Comparison of ENCODE assay signal across 9 cellular contexts in the genomic region with DNA sequence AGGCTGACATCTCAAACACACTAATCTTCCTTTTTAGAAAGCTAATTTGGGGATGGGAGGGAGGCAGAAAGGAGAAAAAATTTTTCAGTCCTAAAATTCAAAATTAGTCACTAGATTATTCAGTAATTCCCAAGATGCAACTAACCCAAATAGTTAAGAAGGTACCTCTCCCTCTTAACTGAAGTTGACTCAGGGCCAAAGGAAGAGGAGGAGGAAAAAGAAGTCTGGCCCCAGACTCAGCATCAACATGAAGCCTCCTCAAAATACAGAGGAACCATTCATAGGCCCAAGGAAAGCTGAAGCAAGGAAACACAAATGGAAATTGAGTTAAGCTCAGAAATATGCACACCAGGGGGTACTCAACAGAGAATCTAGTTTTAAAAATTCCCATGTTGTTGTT. TPM values are rescaled to one million over a fixed set of nuclear protein-coding genes. Genes with fewer than 3 reads are reported as not detected.
DNase-seq lines count a peak whose midpoint lies in the region; ATAC-seq and TF ChIP-seq lines count a peak whose summit lies in the region.
"Had no signal": no experiment of that assay in that cellular context is flagged by ENCODE, and none has a peak within 500 bp of the region (broad histone marks: within the 10 kb centered on the region; RNA-seq: fewer than 3 reads in every experiment).

No MANE protein-coding gene starts in this region.

- ATAC-seq in natural killer cell (no peak), GM21528 (IDR thresholded peaks at IDR 0.05; ENCODE audit: low FRiP score, unreplicated experiment) (no peak), HG02870 (IDR thresholded peaks at IDR 0.05; ENCODE audit: unreplicated experiment) (no peak)

- CTCF ChIA-PET in AG04450 (lab: Charles Lee): interaction anchor here (0.6 to 4.0 kb wide), 11 partner anchors 12 to 556 kb away, joined by 3 to 24 read pairs (median 5); a partner anchor contains a TSS

- peaks cover 7% of the 10 kb centered on the region for H3K36me3 Mint-ChIP-seq in natural killer cell

- H3K4me3 ChIP-seq in AG04450 (ENCODE audit: low read depth, low read length) (no peak overlapping the region), HUES48 (ENCODE audit: low read depth, low read length) (peak overlapping the region; percentile 57), mesodermal cell (ENCODE audit: extremely low read depth, insufficient read depth, low read length, poor library complexity, severe bottlenecking) (peak overlapping the region; percentile 35), suprapubic skin (no peak overlapping the region)

- H3K4me3 Mint-ChIP-seq in natural killer cell: no peak overlapping the region
- H3K4me3 Mint-ChIP-seq: memory B cell had no signal

- POLR2A ChIA-PET in AG04450 (lab: Yijun Ruan, JAX): interaction anchor here (1.3 to 2.3 kb wide), 3 partner anchors 20 to 33 kb away, joined by 5 to 36 read pairs (median 11); a partner anchor contains a TSS

- 0 out of 2 replicates have a peak overlapping the region, but pooled peaks have one; percentile 25 for H3K9ac ChIP-seq in HUES48 (ENCODE audit: low read depth, low read length)

- peak overlapping the region in 1 of 2 donors; percentile 22 for H3K27ac Mint-ChIP-seq in natural killer cell
- H3K27ac Mint-ChIP-seq: memory B cell had no signal

- H3K27ac ChIP-seq in AG04450 (ENCODE audit: low read depth, low read length) (peak overlapping the region; percentile 66), HUES48 (ENCODE audit: low read depth, low read length) (peak overlapping the region; percentile 98), caudate nucleus (ENCODE audit: low read depth, low read length) (peak overlapping the region; percentile 85), mesodermal cell (ENCODE audit: low read depth, low read length, severe bottlenecking) (peak overlapping the region; percentile 99), suprapubic skin (no peak overlapping the region)

- no peak for TF ChIP-seq POLR2A in suprapubic skin (IDR thresholded peaks at IDR 0.05)

- intact Hi-C loops in natural killer cell (cut with micrococcal nuclease): no loop called here

- no peaks in the 10 kb centered on the region for H3K27me3 Mint-ChIP-seq in natural killer cell (ENCODE audit: low read depth in 2 of 2)
- H3K27me3 Mint-ChIP-seq: memory B cell had no signal

- no peak for TF ChIP-seq CTCF in AG04450 (IDR thresholded peaks at IDR 0.05; ENCODE audit: low read depth, low read length)
- no peak for TF ChIP-seq CTCF in natural killer cell (IDR thresholded peaks at IDR 0.05)
- no peak for TF ChIP-seq CTCF in suprapubic skin (IDR thresholded peaks at IDR 0.05)

- H3K36me3 ChIP-seq in HUES48 (ENCODE audit: control insufficient read depth, insufficient read depth, low read length): peaks cover 41% of the 10 kb centered on the region
- peaks cover 41% of the 10 kb centered on the region for H3K36me3 ChIP-seq in mesodermal cell (ENCODE audit: control insufficient read depth, insufficient read depth, low read length)
- H3K36me3 ChIP-seq in suprapubic skin: peaks cover 40% of the 10 kb centered on the region

- H3K4me1 Mint-ChIP-seq in natural killer cell: peaks cover 11 to 23% of the 10 kb centered on the region in 2 donors

- no peaks in the 10 kb centered on the region for H3K9me3 Mint-ChIP-seq in natural killer cell
- H3K9me3 Mint-ChIP-seq: memory B cell had no signal

- TF ChIP-seq EP300 in suprapubic skin (IDR thresholded peaks at IDR 0.05): no peak

- H3K9me3 ChIP-seq in AG04450 (ENCODE audit: control insufficient read depth, insufficient read depth, low read length) (no peaks in the 10 kb centered on the region), HUES48 (ENCODE audit: control insufficient read depth, insufficient read depth, low read length) (no peaks in the 10 kb centered on the region), mesodermal cell (ENCODE audit: control insufficient read depth, low read length) (no peaks in the 10 kb centered on the region), suprapubic skin (no peaks in the 10 kb centered on the region)

- H3K4me1 ChIP-seq in HUES48 (ENCODE audit: control insufficient read depth, insufficient read depth, low read length) (peaks cover 48% of the 10 kb centered on the region), mesodermal cell (ENCODE audit: control insufficient read depth, insufficient read depth, low read length, poor library complexity, severe bottlenecking) (peaks cover 52% of the 10 kb centered on the region), suprapubic skin (peaks cover 37% of the 10 kb centered on the region)

- H3K27me3 ChIP-seq in AG04450 (ENCODE audit: control insufficient read depth, insufficient read depth, low read length): no peaks in the 10 kb centered on the region
- no peaks in the 10 kb centered on the region for H3K27me3 ChIP-seq in HUES48 (ENCODE audit: control insufficient read depth, insufficient read depth, low read length)
- H3K27me3 ChIP-seq in suprapubic skin: no peaks in the 10 kb centered on the region

- DNase-seq in AG04450 (ENCODE audit: low read depth, low spot score) (no peak), caudate nucleus (lab: John Stamatoyannopoulos, UW) (peak in 1 of 61 donors; percentile 33), natural killer cell (no peak), suprapubic skin (ENCODE audit: low spot score in 2 of 2) (no peak)

RNA-seq across cellular contexts. Expression of a gene that starts 21.6 kb away (rescaled TPM):
- 49.0 and 62.3 TPM in 2 replicates for polyA plus RNA-seq in AG04450 (2011; rRNA removed)
- polyA minus RNA-seq in AG04450 (2011; rRNA and poly(A)+ RNA removed): 57.1 and 101 TPM in 2 replicates
- polyA plus RNA-seq in mesodermal cell (2013, experiment 1 of 2): 70.9 TPM
- 64.6 TPM for polyA plus RNA-seq in mesodermal cell (2013, experiment 2 of 2)
- 10 to 100 TPM; 30.8 to 42.3 (median 36.5) TPM for total RNA-seq in natural killer cell
- 10 to 100 TPM; 23.7 to 45.7 (median 33.6) TPM for total RNA-seq in suprapubic skin

RNA-seq across cellular contexts. Expression of a gene that starts 22.2 kb away (rescaled TPM):
- polyA plus RNA-seq in AG04450 (2011; rRNA removed): 741 and 845 TPM in 2 replicates
- 1,089 and 1,312 TPM in 2 replicates for polyA minus RNA-seq in AG04450 (2011; rRNA and poly(A)+ RNA removed)
- 1,805 TPM for polyA plus RNA-seq in mesodermal cell (2013, experiment 1 of 2)
- 1,831 TPM for polyA plus RNA-seq in mesodermal cell (2013, experiment 2 of 2)
- total RNA-seq in natural killer cell (1,000 to 10,000 TPM; 1,172 to 1,525 (median 1,292) TPM), suprapubic skin (100 to 1,000 TPM; 331 to 613 (median 394) TPM)

RNA-seq across cellular contexts. Expression of a gene that starts 42.5 kb away (rescaled TPM):
- 0.25 and 0.37 TPM in 2 replicates for polyA plus RNA-seq in AG04450 (2011; rRNA removed)
- polyA minus RNA-seq in AG04450 (2011; rRNA and poly(A)+ RNA removed): 0.30 and 0.41 TPM in 2 replicates
- 1.5 TPM for polyA plus RNA-seq in mesodermal cell (2013, experiment 1 of 2)
- 1.7 TPM for polyA plus RNA-seq in mesodermal cell (2013, experiment 2 of 2)
- 10 to 100 TPM in 1 of 3 donors, 1 to 10 TPM in 2; 2.0 to 15.4 (median 2.0) TPM for total RNA-seq in natural killer cell
- total RNA-seq in suprapubic skin: 1 to 10 TPM; 1.4 to 8.6 (median 6.3) TPM

Comparison
In these comparisons a context has a peak if more than half of its experiments do, and no peak if none do; other contexts are left out.
1. H3K4me3 ChIP-seq: peak in HUES48 (single experiment) and mesodermal cell (single experiment); none in AG04450 (single experiment) and suprapubic skin (single experiment).